Comparison of ENCODE assay signal across 8 cellular contexts in genomic region chr9:134778841-134779411, GRCh38.
DNase-seq lines count a peak whose midpoint lies in the region; ATAC-seq, FAIRE-seq and TF ChIP-seq lines count a peak whose summit lies in the region.

No MANE protein-coding gene starts in this region.

- no peak overlapping the region for H3K27ac Mint-ChIP-seq in Caco-2 (ENCODE audit: unreplicated experiment)

- CTCF ChIA-PET in Caco-2 (lab: Charles Lee) (interaction anchor here (0.6 kb wide), 1 partner anchor 25 kb away, joined by 4 read pairs; no protein-coding TSS in a partner anchor), GM12878 (lab: Yijun Ruan, JAX) (interaction anchor here (0.6 to 2.5 kb wide), 8 partner anchors 10 to 1178 kb away, joined by 3 to 9 read pairs (median 3); no protein-coding TSS in a partner anchor)

- SMC1A ChIA-PET in GM12878 (lab: Charles Lee; ENCODE audit: uncharacterized antibody, unreplicated experiment): interaction anchor here (3.0 to 3.3 kb wide), 2 partner anchors 79 to 204 kb away, joined by 9 read pairs; no protein-coding TSS in a partner anchor

- H3K4me3 Mint-ChIP-seq in Caco-2 (ENCODE audit: unreplicated experiment): no peak overlapping the region
- H3K4me3 Mint-ChIP-seq in activated T-cell treated with anti-CD3 and anti-CD28 coated beads, Interleukin-2, amount 50 U/mL, for 4 hours: no peak overlapping the region

- no peaks in the 10 kb centered on the region for H3K36me3 Mint-ChIP-seq in Caco-2 (ENCODE audit: insufficient read depth, unreplicated experiment)
- H3K36me3 Mint-ChIP-seq in activated T-cell treated with anti-CD3 and anti-CD28 coated beads, Interleukin-2, amount 50 U/mL, for 4 hours (ENCODE audit: insufficient read depth): no peaks in the 10 kb centered on the region

- TF ChIP-seq CTCF in Caco-2 (IDR thresholded peaks at IDR 0.05; ENCODE audit: insufficient read depth in 1 of 2, low read depth in 1 of 2, low read length in 1 of 2, severe bottlenecking in 1 of 2, unreplicated experiment in 1 of 2): peak; percentile 74 to 77
- peak; percentile 45 to 64 (median 53) for TF ChIP-seq CTCF in GM12878 (IDR thresholded peaks at IDR 0.05 in 2 of 3, conservative IDR thresholded peaks at IDR 0.05 in 1 of 3; ENCODE audit: control insufficient read depth in 2 of 3, extremely low read depth in 1 of 3, insufficient read depth in 1 of 3, low read depth in 3 of 3, low read length in 3 of 3)
- TF ChIP-seq CTCF in keratinocyte (optimal IDR thresholded peaks at IDR 0.05 in 1 of 3, IDR thresholded peaks at IDR 0.05 in 1 of 3, conservative IDR thresholded peaks at IDR 0.05 in 1 of 3; ENCODE audit: extremely low read depth in 1 of 3, insufficient read depth in 2 of 3, low read length in 3 of 3): peak; percentile 68 to 81 (median 71)
- TF ChIP-seq CTCF in upper lobe of right lung (IDR thresholded peaks at IDR 0.05): peak; percentile 60

- POLR2A ChIA-PET in Caco-2 (lab: Charles Lee): no interaction called here
- POLR2A ChIA-PET in GM12878 (lab: Charles Lee): no interaction called here

- H3K4me1 Mint-ChIP-seq in Caco-2 (ENCODE audit: low read depth, unreplicated experiment): no peaks in the 10 kb centered on the region
- no peaks in the 10 kb centered on the region for H3K4me1 Mint-ChIP-seq in activated T-cell treated with anti-CD3 and anti-CD28 coated beads, Interleukin-2, amount 50 U/mL, for 4 hours (ENCODE audit: low read depth)

- intact Hi-C loops in Caco-2 (cut with micrococcal nuclease; ENCODE audit: unreplicated experiment) (no loop called here), GM12878 (cut with micrococcal nuclease; ENCODE audit: unreplicated experiment) (loop anchor here (5.0 kb wide), 1 partner anchor 203 kb away; no protein-coding TSS in a partner anchor), upper lobe of right lung (cut with DNase I) (no loop called here)

- DNase-seq in Caco-2 (peak; percentile 70 to 74), Karpas-422 (peak; percentile 43), GM12878 (ENCODE audit: low read depth, low spot score) (no peak), keratinocyte (ENCODE audit: low read depth, low spot score) (no peak), upper lobe of right lung (peak; percentile 78), T-helper 2 cell (no peak)
- no peak for DNase-seq in activated T-cell treated with anti-CD3 and anti-CD28 coated beads, Interleukin-2, amount 50 U/mL, for 4 hours

- in situ Hi-C loops in GM12878 (cut with MboI): no loop called here

- H3K4me3 ChIP-seq in Caco-2 (ENCODE audit: low read depth, low read length): no peak overlapping the region
- no peak overlapping the region for H3K4me3 ChIP-seq in Karpas-422 (ENCODE audit: low read length)
- H3K4me3 ChIP-seq in GM12878: no peak overlapping the region
- no peak overlapping the region for H3K4me3 ChIP-seq in keratinocyte (ENCODE audit: control insufficient read depth in 2 of 3, extremely low read depth in 1 of 3, insufficient read depth in 2 of 3, low read depth in 1 of 3, low read length in 3 of 3)
- no peak overlapping the region for H3K4me3 ChIP-seq in upper lobe of right lung

- H3K36me3 ChIP-seq in Caco-2 (ENCODE audit: control insufficient read depth, insufficient read depth, low read length) (no peaks in the 10 kb centered on the region), Karpas-422 (ENCODE audit: insufficient read depth, low read length) (no peaks in the 10 kb centered on the region), GM12878 (ENCODE audit: control insufficient read depth in 2 of 2, insufficient read depth in 2 of 2, low read length in 1 of 2) (no peaks in the 10 kb centered on the region), keratinocyte (ENCODE audit: control insufficient read depth in 2 of 2, extremely low read depth in 1 of 2, insufficient read depth in 2 of 2, low read length in 2 of 2) (no peaks in the 10 kb centered on the region), upper lobe of right lung (no peaks in the 10 kb centered on the region)

- ATAC-seq in GM12878: peak; percentile 77
- peak; percentile 71 for ATAC-seq in upper lobe of right lung
- ATAC-seq in activated T-cell treated with anti-CD3 and anti-CD28 coated beads, Interleukin-2, amount 50 U/mL, for 4 hours: no peak
- no peak for ATAC-seq in HG03521 (IDR thresholded peaks at IDR 0.05; ENCODE audit: unreplicated experiment)

- H3K27ac ChIP-seq in Karpas-422 (ENCODE audit: low read length): no peak overlapping the region
- no peak overlapping the region for H3K27ac ChIP-seq in GM12878 (ENCODE audit: control insufficient read depth, insufficient read depth)
- H3K27ac ChIP-seq in keratinocyte (ENCODE audit: control insufficient read depth, insufficient read depth, low read length): no peak overlapping the region
- no peak overlapping the region for H3K27ac ChIP-seq in upper lobe of right lung

- no peaks in the 10 kb centered on the region for H3K9me1 ChIP-seq in keratinocyte (ENCODE audit: control insufficient read depth, extremely low read depth, insufficient read depth, low read length)

- H3K9me3 ChIP-seq in Caco-2 (no peaks in the 10 kb centered on the region), Karpas-422 (ENCODE audit: low read length) (no peaks in the 10 kb centered on the region), GM12878 (replicated peaks; ENCODE audit: control insufficient read depth, insufficient read depth, low read length) (no peaks in the 10 kb centered on the region), keratinocyte (ENCODE audit: control insufficient read depth, low read depth, low read length) (no peaks in the 10 kb centered on the region), upper lobe of right lung (no peaks in the 10 kb centered on the region)

- TF ChIP-seq EP300 in GM12878 (IDR thresholded peaks at IDR 0.05; ENCODE audit: borderline replicate concordance in 1 of 2, control insufficient read depth in 1 of 2, low read depth in 2 of 2, low read length in 2 of 2): no peak

- H3K9me2 ChIP-seq in Karpas-422 (replicated peaks; ENCODE audit: insufficient read depth, low read length): no peaks in the 10 kb centered on the region

- WGBS in GM12878 (ENCODE audit: insufficient coverage, insufficient replicate concordance, low lambda C conversion rate, missing lambda C conversion rate): 34% methylated on average over 17 of the region's 17 CpGs

- H3K4me2 ChIP-seq in Karpas-422 (ENCODE audit: low read depth, low read length, poor library complexity, severe bottlenecking) (no peak overlapping the region), GM12878 (ENCODE audit: control insufficient read depth, insufficient read depth) (no peak overlapping the region), keratinocyte (ENCODE audit: control insufficient read depth, extremely low read depth, insufficient read depth, low read depth, low read length) (peak overlapping the region; percentile 13)

- H3K9ac ChIP-seq in Karpas-422 (ENCODE audit: low read length) (no peak overlapping the region), GM12878 (ENCODE audit: control insufficient read depth, insufficient read depth, low read length) (no peak overlapping the region), keratinocyte (ENCODE audit: control insufficient read depth, extremely low read depth, insufficient read depth, low read length) (no peak overlapping the region)

- H3K79me2 ChIP-seq in Karpas-422 (ENCODE audit: low read length): no peaks in the 10 kb centered on the region
- no peaks in the 10 kb centered on the region for H3K79me2 ChIP-seq in GM12878 (ENCODE audit: control insufficient read depth, insufficient read depth, low read length)
- H3K79me2 ChIP-seq in keratinocyte (ENCODE audit: control insufficient read depth, insufficient read depth, low read length): no peaks in the 10 kb centered on the region

- H4K20me1 ChIP-seq in Karpas-422 (ENCODE audit: insufficient read depth, low read depth, low read length) (no peaks in the 10 kb centered on the region), GM12878 (ENCODE audit: control insufficient read depth, insufficient read depth) (no peaks in the 10 kb centered on the region), keratinocyte (ENCODE audit: control insufficient read depth, extremely low read depth, insufficient read depth, low read length) (no peaks in the 10 kb centered on the region)

- no TSS peak for BruUV-seq in Caco-2 (replicated peaks; lab: Mats Ljungman, UMichigan)
- BruUV-seq in GM12878 (replicated peaks; lab: Mats Ljungman, UMichigan): no TSS peak

- no peak for FAIRE-seq in GM12878 (lab: Jason Lieb, UNC)
- FAIRE-seq in keratinocyte (lab: Jason Lieb, UNC): peak; percentile 5

- no peak for TF ChIP-seq RAD21 in GM12878 (IDR thresholded peaks at IDR 0.05; ENCODE audit: insufficient read depth, low read depth, low read length)

- dilution Hi-C loops in keratinocyte (cut with MboI; ENCODE audit: extremely low pct_ligation_motif_present, low sequenced_read_pairs): no loop called here

- H3K4me1 ChIP-seq in Caco-2: peaks cover 32% of the 10 kb centered on the region
- no peaks in the 10 kb centered on the region for H3K4me1 ChIP-seq in Karpas-422 (ENCODE audit: low read length)
- H3K4me1 ChIP-seq in GM12878 (ENCODE audit: control insufficient read depth, insufficient read depth, low read length): peaks cover 6% of the 10 kb centered on the region; the same call in 1 of the 2 replicates
- H3K4me1 ChIP-seq in keratinocyte (ENCODE audit: control insufficient read depth, extremely low read depth, insufficient read depth, low read length): peaks cover 18% of the 10 kb centered on the region
- H3K4me1 ChIP-seq in upper lobe of right lung: peaks cover 17% of the 10 kb centered on the region

- no peaks in the 10 kb centered on the region for H3K27me3 ChIP-seq in Caco-2 (replicated peaks; ENCODE audit: control insufficient read depth, insufficient read depth, low read length)
- no peaks in the 10 kb centered on the region for H3K27me3 ChIP-seq in Karpas-422 (ENCODE audit: low read length)
- no peaks in the 10 kb centered on the region; a peak in 1 of 4 replicates for H3K27me3 ChIP-seq in GM12878 (replicated peaks in 1 of 2; ENCODE audit: control insufficient read depth in 2 of 2, insufficient read depth in 2 of 2, low read length in 1 of 2)
- H3K27me3 ChIP-seq in keratinocyte (ENCODE audit: control insufficient read depth, extremely low read depth, insufficient read depth, low read length): peaks cover 42% of the 10 kb centered on the region
- no peaks in the 10 kb centered on the region for H3K27me3 ChIP-seq in upper lobe of right lung

- no peak overlapping the region for H2AFZ ChIP-seq in Karpas-422 (ENCODE audit: low read length)
- H2AFZ ChIP-seq in GM12878 (ENCODE audit: control insufficient read depth, low read depth, low read length): no peak overlapping the region
- no peak overlapping the region for H2AFZ ChIP-seq in keratinocyte (ENCODE audit: control insufficient read depth, low read length)

- no peak for TF ChIP-seq POLR2A in GM12878 (IDR thresholded peaks at IDR 0.05; ENCODE audit: low read depth, low read length)

- RAD21 ChIA-PET in GM12878 (lab: Charles Lee; ENCODE audit: unreplicated experiment): interaction anchor here (0.9 to 1.5 kb wide), 2 partner anchors 12 to 79 kb away, joined by 3 to 6 read pairs; no protein-coding TSS in a partner anchor

- H3K27me3 Mint-ChIP-seq in Caco-2 (ENCODE audit: insufficient read depth, unreplicated experiment): no peaks in the 10 kb centered on the region
- H3K27me3 Mint-ChIP-seq in activated T-cell treated with anti-CD3 and anti-CD28 coated beads, Interleukin-2, amount 50 U/mL, for 4 hours (ENCODE audit: low read depth): no peaks in the 10 kb centered on the region

- H3K9me3 Mint-ChIP-seq in Caco-2 (ENCODE audit: unreplicated experiment): no peaks in the 10 kb centered on the region
- no peaks in the 10 kb centered on the region for H3K9me3 Mint-ChIP-seq in activated T-cell treated with anti-CD3 and anti-CD28 coated beads, Interleukin-2, amount 50 U/mL, for 4 hours

Comparison
In these comparisons a context has a peak if more than half of its experiments do, and no peak if none do; other contexts are left out.
1. DNase-seq: peak in Caco-2 (2 of 2), Karpas-422 (single experiment) and upper lobe of right lung (single experiment); none in GM12878 (single experiment), keratinocyte (single experiment), activated T-cell treated with anti-CD3 and anti-CD28 coated beads, Interleukin-2, amount 50 U/mL, for 4 hours (single experiment) and T-helper 2 cell (0 of 5).
2. ATAC-seq: peak in GM12878 (single experiment) and upper lobe of right lung (single experiment); none in activated T-cell treated with anti-CD3 and anti-CD28 coated beads, Interleukin-2, amount 50 U/mL, for 4 hours (0 of 2) and HG03521 (single experiment).
3. Peak in every context shown above with its lines, with median percentiles within 50 percentile points of each other: CTCF ChIP-seq.